In genomic region chr15:99102332-99103235, GRCh38 we compare ENCODE assay signal across 2 cellular contexts.
TF ChIP-seq lines count a peak whose summit lies in the region.

No MANE protein-coding gene starts in this region.

TF ChIP-seq in SK-N-SH, 30 proteins besides CTCF, POLR2A, EP300 and RAD21 (continued from another document):
- TF ChIP-seq ZBTB33 (IDR thresholded peaks at IDR 0.05; ENCODE audit: borderline replicate concordance, low read depth) (no peak), POLR2AphosphoS5 (IDR thresholded peaks at IDR 0.05; ENCODE audit: low read depth, low read length) (no peak), REST (IDR thresholded peaks at IDR 0.05; ENCODE audit: low read depth, low read length) (no peak)

TF ChIP-seq in SK-N-SH treated with all-trans-retinoic acid at 6 μM for 48 hours, 23 proteins besides CTCF, POLR2A, EP300 and RAD21 (continued from another document):
- TF ChIP-seq TSHZ2 (CRISPR knock-in tag; IDR thresholded peaks at IDR 0.05) (no peak), ISL1 (CRISPR knock-in tag; IDR thresholded peaks at IDR 0.05) (no peak), ZFP3 (CRISPR knock-in tag; IDR thresholded peaks at IDR 0.05) (no peak), CSDC2 (CRISPR knock-in tag; IDR thresholded peaks at IDR 0.05) (no peak), RARB (CRISPR knock-in tag; IDR thresholded peaks at IDR 0.05) (no peak), TCF4 (CRISPR knock-in tag; IDR thresholded peaks at IDR 0.05; ENCODE audit: borderline replicate concordance) (no peak), ZFP30 (CRISPR knock-in tag; IDR thresholded peaks at IDR 0.05) (no peak), ZC3H10 (CRISPR knock-in tag; IDR thresholded peaks at IDR 0.05) (no peak), OSR1 (CRISPR knock-in tag; IDR thresholded peaks at IDR 0.05) (no peak)
- TF ChIP-seq, protein P1, sequence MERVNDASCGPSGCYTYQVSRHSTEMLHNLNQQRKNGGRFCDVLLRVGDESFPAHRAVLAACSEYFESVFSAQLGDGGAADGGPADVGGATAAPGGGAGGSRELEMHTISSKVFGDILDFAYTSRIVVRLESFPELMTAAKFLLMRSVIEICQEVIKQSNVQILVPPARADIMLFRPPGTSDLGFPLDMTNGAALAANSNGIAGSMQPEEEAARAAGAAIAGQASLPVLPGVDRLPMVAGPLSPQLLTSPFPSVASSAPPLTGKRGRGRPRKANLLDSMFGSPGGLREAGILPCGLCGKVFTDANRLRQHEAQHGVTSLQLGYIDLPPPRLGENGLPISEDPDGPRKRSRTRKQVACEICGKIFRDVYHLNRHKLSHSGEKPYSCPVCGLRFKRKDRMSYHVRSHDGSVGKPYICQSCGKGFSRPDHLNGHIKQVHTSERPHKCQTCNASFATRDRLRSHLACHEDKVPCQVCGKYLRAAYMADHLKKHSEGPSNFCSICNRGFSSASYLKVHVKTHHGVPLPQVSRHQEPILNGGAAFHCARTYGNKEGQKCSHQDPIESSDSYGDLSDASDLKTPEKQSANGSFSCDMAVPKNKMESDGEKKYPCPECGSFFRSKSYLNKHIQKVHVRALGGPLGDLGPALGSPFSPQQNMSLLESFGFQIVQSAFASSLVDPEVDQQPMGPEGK (CRISPR knock-in tag; IDR thresholded peaks at IDR 0.05; ENCODE audit: borderline replicate concordance), result no peak
- TF ChIP-seq, protein P2, sequence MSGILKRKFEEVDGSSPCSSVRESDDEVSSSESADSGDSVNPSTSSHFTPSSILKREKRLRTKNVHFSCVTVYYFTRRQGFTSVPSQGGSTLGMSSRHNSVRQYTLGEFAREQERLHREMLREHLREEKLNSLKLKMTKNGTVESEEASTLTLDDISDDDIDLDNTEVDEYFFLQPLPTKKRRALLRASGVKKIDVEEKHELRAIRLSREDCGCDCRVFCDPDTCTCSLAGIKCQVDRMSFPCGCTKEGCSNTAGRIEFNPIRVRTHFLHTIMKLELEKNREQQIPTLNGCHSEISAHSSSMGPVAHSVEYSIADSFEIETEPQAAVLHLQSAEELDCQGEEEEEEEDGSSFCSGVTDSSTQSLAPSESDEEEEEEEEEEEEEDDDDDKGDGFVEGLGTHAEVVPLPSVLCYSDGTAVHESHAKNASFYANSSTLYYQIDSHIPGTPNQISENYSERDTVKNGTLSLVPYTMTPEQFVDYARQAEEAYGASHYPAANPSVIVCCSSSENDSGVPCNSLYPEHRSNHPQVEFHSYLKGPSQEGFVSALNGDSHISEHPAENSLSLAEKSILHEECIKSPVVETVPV (CRISPR knock-in tag; IDR thresholded peaks at IDR 0.05), result no peak
